ENCODE assay signal across 9 cellular contexts in genomic region chr2:174553811-174554493, GRCh38.
A peak's percentile ranks its signal among the peaks of the same experiment; 100 is the strongest.
DNase-seq lines count a peak whose midpoint lies in the region; ATAC-seq, FAIRE-seq and TF ChIP-seq lines count a peak whose summit lies in the region.
"Had no signal": no experiment of that assay in that cellular context is flagged by ENCODE, and none has a peak within 500 bp of the region (broad histone marks: within the 10 kb centered on the region; RNA-seq: fewer than 3 reads in every experiment).

No MANE protein-coding gene starts in this region.

- H3K4me2 ChIP-seq in DOHH2 (ENCODE audit: low read length), result peak overlapping the region; percentile 34

- peak overlapping the region; percentile 16; the same call in 1 of the 2 replicates for H3K27ac ChIP-seq in DOHH2 (ENCODE audit: low read depth, low read length)
- H3K27ac ChIP-seq: uterus had no signal

- H3K4me1 ChIP-seq in DOHH2 (ENCODE audit: control insufficient read depth, low read length), result peaks cover 15% of the 10 kb centered on the region
- H3K4me1 ChIP-seq: uterus had no signal

- H3K36me3 ChIP-seq in DOHH2 (ENCODE audit: control insufficient read depth, low read length), result no peaks in the 10 kb centered on the region
- H3K36me3 ChIP-seq: uterus had no signal

- H3K9me2 ChIP-seq in DOHH2 (replicated peaks; ENCODE audit: control insufficient read depth, low read length), result no peaks in the 10 kb centered on the region

- FAIRE-seq in RCC 7860 (lab: Jason Lieb, UNC), result no peak

- H3K9me3 Mint-ChIP-seq in activated naive CD8-positive, alpha-beta T cell treated with anti-CD3 and anti-CD28 coated beads, Interleukin-2, amount 50 U/mL, for 24 hours, result no peaks in the 10 kb centered on the region

- no peaks in the 10 kb centered on the region for H3K27me3 ChIP-seq in DOHH2 (ENCODE audit: control insufficient read depth, low read length)
- H3K27me3 ChIP-seq: uterus had no signal

- peaks cover 11% of the 10 kb centered on the region; the same call in 1 of the 2 replicates for H3F3A ChIP-seq in DOHH2 (ENCODE audit: control insufficient read depth, insufficient read depth)

- peaks cover 45% of the 10 kb centered on the region for H3K4me1 Mint-ChIP-seq in activated naive CD8-positive, alpha-beta T cell treated with anti-CD3 and anti-CD28 coated beads, Interleukin-2, amount 50 U/mL, for 24 hours

- TF ChIP-seq CTCF in DOHH2 (IDR thresholded peaks at IDR 0.05; ENCODE audit: low read depth, low read length, poor library complexity, severe bottlenecking), result no peak

- peaks cover 11% of the 10 kb centered on the region for H3K36me3 Mint-ChIP-seq in activated naive CD8-positive, alpha-beta T cell treated with anti-CD3 and anti-CD28 coated beads, Interleukin-2, amount 50 U/mL, for 24 hours (ENCODE audit: low read depth)

- peak overlapping the region; percentile 82 for H3K27ac Mint-ChIP-seq in activated naive CD8-positive, alpha-beta T cell treated with anti-CD3 and anti-CD28 coated beads, Interleukin-2, amount 50 U/mL, for 24 hours

- no peak overlapping the region for H3K4me3 Mint-ChIP-seq in activated naive CD8-positive, alpha-beta T cell treated with anti-CD3 and anti-CD28 coated beads, Interleukin-2, amount 50 U/mL, for 24 hours

- H4K20me1 ChIP-seq in DOHH2 (ENCODE audit: control insufficient read depth, insufficient read depth, low read depth, low read length), result no peaks in the 10 kb centered on the region

- DNase-seq in MV-4-11 (lab: John Stamatoyannopoulos, UW) (peak; percentile 60), middle frontal gyrus (ENCODE audit: extremely low spot score, low spot score) (no peak), RCC 7860 (ENCODE audit: low spot score) (no peak)
- no peak for DNase-seq in activated naive CD8-positive, alpha-beta T cell treated with anti-CD3 and anti-CD28 coated beads, Interleukin-2, amount 50 U/mL, for 24 hours
- no peak for DNase-seq in stimulated activated CD4-positive, alpha-beta T cell treated with anti-CD3 and anti-CD28 coated beads, Interleukin-2, amount 100 ng/mL, for 24 hours
- DNase-seq: uterus had no signal

- H3K9me3 ChIP-seq in DOHH2 (ENCODE audit: control insufficient read depth, insufficient read depth, low read length), result no peaks in the 10 kb centered on the region
- H3K9me3 ChIP-seq: uterus had no signal

- ATAC-seq in GM21515 (IDR thresholded peaks at IDR 0.05; ENCODE audit: unreplicated experiment), result peak; percentile 80
- ATAC-seq in activated naive CD8-positive, alpha-beta T cell treated with anti-CD3 and anti-CD28 coated beads, Interleukin-2, amount 50 U/mL, for 24 hours, result peak; percentile 31
- no peak for ATAC-seq in GM18517 (IDR thresholded peaks at IDR 0.05; ENCODE audit: unreplicated experiment)

- no peaks in the 10 kb centered on the region for H3K79me2 ChIP-seq in DOHH2 (ENCODE audit: control insufficient read depth, low read length)

- H3K4me3 ChIP-seq in DOHH2 (ENCODE audit: low read length), result no peak overlapping the region; the same call in 1 of the 2 replicates
- H3K4me3 ChIP-seq: uterus had no signal

- no peaks in the 10 kb centered on the region for H3K27me3 Mint-ChIP-seq in activated naive CD8-positive, alpha-beta T cell treated with anti-CD3 and anti-CD28 coated beads, Interleukin-2, amount 50 U/mL, for 24 hours
